8 cellular contexts compared by ENCODE assay signal in genomic region chr1:199226163-199226562, GRCh38.
DNase-seq lines count a peak whose midpoint lies in the region; ATAC-seq and TF ChIP-seq lines count a peak whose summit lies in the region.

No MANE protein-coding gene starts in this region.

- H3K4me1 ChIP-seq in mesenchymal stem cell (ENCODE audit: control insufficient read depth, insufficient read depth, low read depth, low read length) = no peaks in the 10 kb centered on the region

- DNase-seq in GM13977 (ENCODE audit: low spot score) = peak; percentile 19
- DNase-seq in activated CD4-positive, alpha-beta memory T cell treated with anti-CD3 and anti-CD28 coated beads for 36 hours = peak; percentile 47
- DNase-seq in mesenchymal stem cell = peak; percentile 71
- DNase-seq in stimulated activated CD8-positive, alpha-beta memory T cell treated with anti-CD3 and anti-CD28 coated beads, Interleukin-4, amount 100 ng/mL, for 48 hours = no peak
- no peak for DNase-seq in SIG-M5 treated with dmso at 0.1 percent for 504 hours (lab: John Stamatoyannopoulos, UW; ENCODE audit: unreplicated experiment)
- no peak for DNase-seq in RPMI8226
- no peak for DNase-seq in SKM-1 (lab: John Stamatoyannopoulos, UW; ENCODE audit: unreplicated experiment)

- H3K9ac ChIP-seq in mesenchymal stem cell (ENCODE audit: low read length) = peak overlapping the region; percentile 8

- H3K36me3 Mint-ChIP-seq in activated CD4-positive, alpha-beta memory T cell treated with anti-CD3 and anti-CD28 coated beads for 36 hours = no peaks in the 10 kb centered on the region

- H3K23ac ChIP-seq in mesenchymal stem cell (ENCODE audit: low read length in 2 of 2) = no peak overlapping the region

- H3K4me3 ChIP-seq in mesenchymal stem cell (ENCODE audit: insufficient read depth in 1 of 2, low read depth in 1 of 2, low read length in 2 of 2) = no peak overlapping the region

- no peak overlapping the region for H4K8ac ChIP-seq in mesenchymal stem cell (ENCODE audit: low read length)

- POLR2A ChIA-PET in activated CD4-positive, alpha-beta memory T cell treated with anti-CD3 and anti-CD28 coated beads for 36 hours (lab: Charles Lee) = no interaction called here

- 0% methylated on average over 1 of the region's 2 CpGs for WGBS in mesenchymal stem cell

- H3K4me3 Mint-ChIP-seq in activated CD4-positive, alpha-beta memory T cell treated with anti-CD3 and anti-CD28 coated beads for 36 hours = peak overlapping the region; percentile 35

- no peaks in the 10 kb centered on the region for H3K27me3 Mint-ChIP-seq in activated CD4-positive, alpha-beta memory T cell treated with anti-CD3 and anti-CD28 coated beads for 36 hours

- H2BK120ac ChIP-seq in mesenchymal stem cell (ENCODE audit: low read depth, low read length) = peak overlapping the region; percentile 5

- no peak overlapping the region for H3K4ac ChIP-seq in mesenchymal stem cell (ENCODE audit: low read depth in 1 of 2, low read length in 2 of 2)

- peak; percentile 70 for ATAC-seq in HG02884 (IDR thresholded peaks at IDR 0.05; ENCODE audit: unreplicated experiment)

- H3K14ac ChIP-seq in mesenchymal stem cell (ENCODE audit: low read length in 2 of 2) = no peak overlapping the region

- H3K18ac ChIP-seq in mesenchymal stem cell (ENCODE audit: low read depth in 1 of 2, low read length in 2 of 2) = no peak overlapping the region

- H2BK15ac ChIP-seq in mesenchymal stem cell (ENCODE audit: low read depth, poor library complexity, severe bottlenecking) = no peak overlapping the region

- intact Hi-C loops in activated CD4-positive, alpha-beta memory T cell treated with anti-CD3 and anti-CD28 coated beads for 36 hours (cut with micrococcal nuclease) = loop anchor here (1.0 to 10.0 kb wide), 12 partner anchors 17 to 1249 kb away; no protein-coding TSS in a partner anchor

- no peaks in the 10 kb centered on the region for H3K27me3 ChIP-seq in mesenchymal stem cell (ENCODE audit: control insufficient read depth in 1 of 2, insufficient read depth in 1 of 2, low read length in 2 of 2)

- no peaks in the 10 kb centered on the region for H3K79me1 ChIP-seq in mesenchymal stem cell (replicated peaks; ENCODE audit: low read length, poor library complexity, severe bottlenecking)

- H2AK5ac ChIP-seq in mesenchymal stem cell (ENCODE audit: low read length, severe bottlenecking) = no peak overlapping the region

- H3K36me3 ChIP-seq in mesenchymal stem cell (ENCODE audit: control insufficient read depth in 1 of 2, insufficient read depth in 2 of 2, low read depth in 1 of 2, low read length in 2 of 2) = no peaks in the 10 kb centered on the region

- H3K4me1 Mint-ChIP-seq in activated CD4-positive, alpha-beta memory T cell treated with anti-CD3 and anti-CD28 coated beads for 36 hours (ENCODE audit: low read depth) = peaks cover 20% of the 10 kb centered on the region

- no peak overlapping the region for H2AFZ ChIP-seq in mesenchymal stem cell (ENCODE audit: low read depth, low read length)

- no peak overlapping the region for H2BK12ac ChIP-seq in mesenchymal stem cell (ENCODE audit: low read length in 2 of 2)

- H3K4me2 ChIP-seq in mesenchymal stem cell (ENCODE audit: low read length, poor library complexity, severe bottlenecking) = no peak overlapping the region

- no peak overlapping the region for H3K27ac ChIP-seq in mesenchymal stem cell (ENCODE audit: low read length, poor library complexity, severe bottlenecking)

- no peaks in the 10 kb centered on the region for H3K9me3 Mint-ChIP-seq in activated CD4-positive, alpha-beta memory T cell treated with anti-CD3 and anti-CD28 coated beads for 36 hours

- in situ Hi-C loops in GM13977 (cut with MboI; ENCODE audit: low pct_unique_long_range_greater_than_20kb, low sequenced_read_pairs, unreplicated experiment) = loop anchor here (25.0 kb wide), 1 partner anchor 464 kb away; no protein-coding TSS in a partner anchor

- peak overlapping the region; percentile 55 for H3K27ac Mint-ChIP-seq in activated CD4-positive, alpha-beta memory T cell treated with anti-CD3 and anti-CD28 coated beads for 36 hours

- CTCF ChIA-PET in activated CD4-positive, alpha-beta memory T cell treated with anti-CD3 and anti-CD28 coated beads for 36 hours (lab: Charles Lee) = interaction anchor here (0.6 to 1.2 kb wide), 3 partner anchors 17 to 113 kb away, joined by 5 to 6 read pairs (median 5); no protein-coding TSS in a partner anchor

- no peak overlapping the region for H2BK5ac ChIP-seq in mesenchymal stem cell (ENCODE audit: low read depth, low read length, poor library complexity, severe bottlenecking)

- no peak overlapping the region for H4K91ac ChIP-seq in mesenchymal stem cell (ENCODE audit: low read length)

- no peaks in the 10 kb centered on the region for H3K9me3 ChIP-seq in mesenchymal stem cell (ENCODE audit: control insufficient read depth, low read length)

- TF ChIP-seq CTCF in GM13977 (IDR thresholded peaks at IDR 0.05; ENCODE audit: extremely low read depth, insufficient read depth, missing control alignments) = no peak

Comparison
In these comparisons a context has a peak if more than half of its experiments do, and no peak if none do; other contexts are left out.
1. DNase-seq: peak in GM13977 (single experiment), activated CD4-positive, alpha-beta memory T cell treated with anti-CD3 and anti-CD28 coated beads for 36 hours (single experiment) and mesenchymal stem cell (single experiment); none in stimulated activated CD8-positive, alpha-beta memory T cell treated with anti-CD3 and anti-CD28 coated beads, Interleukin-4, amount 100 ng/mL, for 48 hours (single experiment), SIG-M5 treated with dmso at 0.1 percent for 504 hours (single experiment), RPMI8226 (single experiment) and SKM-1 (single experiment).